Comparison of ENCODE assay signal across 27 cellular contexts in genomic region chr13:36428083-36428482, GRCh38. TPM values are rescaled to one million over a fixed set of nuclear protein-coding genes. Genes with fewer than 3 reads are reported as not detected.
DNase-seq lines count a peak whose midpoint lies in the region; FAIRE-seq and TF ChIP-seq lines count a peak whose summit lies in the region.
"Had no signal": no experiment of that assay in that cellular context is flagged by ENCODE, and none has a peak within 500 bp of the region (broad histone marks: within the 10 kb centered on the region; RNA-seq: fewer than 3 reads in every experiment).

No MANE protein-coding gene starts in this region.

- no peak overlapping the region for H3K4ac ChIP-seq in trophoblast cell (ENCODE audit: low read depth, low read length)

- H3K14ac ChIP-seq in trophoblast cell (ENCODE audit: low read length), result no peak overlapping the region

- peak; percentile 56 to 62 for DNase-seq in HL-60 (ENCODE audit: low read depth in 1 of 2, low spot score in 1 of 2)
- peak; percentile 34 to 91 for DNase-seq in PC-9
- DNase-seq in epithelial cell of proximal tubule (ENCODE audit: low read depth), result peak; percentile 53
- DNase-seq in trophoblast cell, result peak; percentile 64 to 86
- DNase-seq in H54 (ENCODE audit: insufficient read length, low spot score), result no peak
- DNase-seq in medulla oblongata (ENCODE audit: extremely low spot score), result no peak
- no peak for DNase-seq in cerebellar cortex (ENCODE audit: low spot score)
- DNase-seq in GM10248 (ENCODE audit: extremely low spot score), result no peak
- DNase-seq: activated CD4-positive, alpha-beta T cell treated with anti-CD3 and anti-CD28 coated beads, Interleukin-2, amount 10 ng/mL, durations not matched to agents 24 days and 14 days; activated naive CD4-positive, alpha-beta T cell; activated T-cell treated with anti-CD3 and anti-CD28 coated beads, Interleukin-2, amount 50 U/mL, for 48 hours; adrenal gland; cortex of kidney; endodermal cell; head of caudate nucleus; KG1; left colon; NCI-H1048; NCI-H187 treated with DMSO at 0.1 percent for 48 hours; NCI-H2227 treated with DMSO at 0.1 percent for 48 hours; NCI-H748 treated with DMSO at 0.1 percent for 48 hours; stimulated activated CD4-positive, alpha-beta T cell treated with anti-CD3 and anti-CD28 coated beads, Interleukin-1b, Interleukin-23, amount 100 ng/mL, for 48 hours had no signal

- H3K9me2 ChIP-seq in PC-9 (ENCODE audit: insufficient read depth), result no peaks in the 10 kb centered on the region

- H3K4me1 ChIP-seq in PC-9 (replicated peaks; ENCODE audit: insufficient read depth), result peaks cover 23% of the 10 kb centered on the region
- H3K4me1 ChIP-seq in trophoblast cell (ENCODE audit: control insufficient read depth in 1 of 2, insufficient read depth in 2 of 2, low read length in 2 of 2), result peaks cover 9 to 10% of the 10 kb centered on the region in 2 experiments

- H3K79me1 ChIP-seq in trophoblast cell (ENCODE audit: low read length), result no peaks in the 10 kb centered on the region

- H3K27ac ChIP-seq in HL-60 (replicated peaks) (no peak overlapping the region), PC-9 (peak overlapping the region; percentile 94), trophoblast cell (ENCODE audit: low read depth, low read length) (no peak overlapping the region)
- H3K27ac ChIP-seq: adrenal gland, BLaER1, skin epidermis, upper lobe of left lung, VCaP had no signal

- no peak overlapping the region for H3K9ac ChIP-seq in trophoblast cell (ENCODE audit: low read length)
- H3K9ac ChIP-seq: BLaER1 had no signal

- no peak overlapping the region for H4K12ac ChIP-seq in trophoblast cell (ENCODE audit: low read depth, low read length)

- no peak for TF ChIP-seq POLR2A in H54 (IDR thresholded peaks at IDR 0.05; ENCODE audit: low read depth, low read length)

- FAIRE-seq in H54 (lab: Jason Lieb, UNC), result no peak
- FAIRE-seq: GM12891 had no signal

- no peak overlapping the region for H4K91ac ChIP-seq in trophoblast cell (ENCODE audit: low read depth, low read length)

- H3K4me3 ChIP-seq in HL-60 (replicated peaks; ENCODE audit: insufficient read depth, low read length), result no peak overlapping the region
- no peak overlapping the region; the same call in 1 of the 2 replicates for H3K4me3 ChIP-seq in PC-9
- H3K4me3 ChIP-seq in epithelial cell of proximal tubule (ENCODE audit: low read depth, low read length), result no peak overlapping the region
- no peak overlapping the region for H3K4me3 ChIP-seq in trophoblast cell (ENCODE audit: low read depth, low read length)
- H3K4me3 ChIP-seq: adrenal gland, BLaER1, skin epidermis, upper lobe of left lung had no signal

- H2BK12ac ChIP-seq in trophoblast cell (ENCODE audit: low read length), result no peak overlapping the region

- H2BK120ac ChIP-seq in trophoblast cell (ENCODE audit: insufficient read depth, low read length, poor library complexity), result no peak overlapping the region

- intact Hi-C loops in PC-9 (cut with micrococcal nuclease; ENCODE audit: unreplicated experiment), result no loop called here

- H3K79me2 ChIP-seq in PC-9 (ENCODE audit: low read depth), result no peaks in the 10 kb centered on the region
- H3K79me2 ChIP-seq in trophoblast cell (ENCODE audit: control insufficient read depth, insufficient read depth, low read length, poor library complexity), result peaks cover 4% of the 10 kb centered on the region

- H3K4me2 ChIP-seq in PC-9 (peak overlapping the region; percentile 34), trophoblast cell (ENCODE audit: low read length) (no peak overlapping the region)
- H3K4me2 ChIP-seq: BLaER1 had no signal

- POLR2A ChIA-PET in PC-9 (lab: Charles Lee; ENCODE audit: unreplicated experiment), result interaction anchor here (0.5 to 0.7 kb wide), 2 partner anchors 11 to 152 kb away, joined by 3 read pairs; no protein-coding TSS in a partner anchor
- POLR2A ChIA-PET in GM10248 (lab: Yijun Ruan, JAX), result no interaction called here

- no peak overlapping the region for H4K8ac ChIP-seq in trophoblast cell (ENCODE audit: low read depth, low read length)

- H3K36me3 ChIP-seq in PC-9 (ENCODE audit: low read depth), result no peaks in the 10 kb centered on the region
- H3K36me3 ChIP-seq in trophoblast cell (ENCODE audit: control insufficient read depth in 1 of 2, insufficient read depth in 2 of 2, low read length in 2 of 2), result no peaks in the 10 kb centered on the region
- H3K36me3 ChIP-seq: adrenal gland, BLaER1, upper lobe of left lung had no signal

- BruUV-seq in PC-9 (replicated peaks; lab: Mats Ljungman, UMichigan), result no TSS peak

- no peaks in the 10 kb centered on the region; the same call in 1 of the 2 replicates for H4K20me1 ChIP-seq in PC-9 (ENCODE audit: insufficient read depth)

- H3K23ac ChIP-seq in trophoblast cell (ENCODE audit: low read length), result no peak overlapping the region

- H3K9me3 ChIP-seq in PC-9 (ENCODE audit: insufficient read depth, low read depth), result no peaks in the 10 kb centered on the region; the same call in 1 of the 2 replicates
- peaks cover 3% of the 10 kb centered on the region for H3K9me3 ChIP-seq in trophoblast cell (ENCODE audit: insufficient read depth, low read depth, low read length)
- H3K9me3 ChIP-seq: adrenal gland had no signal

- no peak overlapping the region for H2AK5ac ChIP-seq in trophoblast cell (ENCODE audit: low read length)

- H3F3A ChIP-seq in PC-9 (ENCODE audit: insufficient read depth, low read depth), result peaks cover 18% of the 10 kb centered on the region

- CTCF ChIA-PET in PC-9 (lab: Charles Lee) (no interaction called here), GM10248 (lab: Yijun Ruan, JAX) (interaction anchor here (1.6 kb wide), 1 partner anchor 12 kb away, joined by 4 read pairs; no protein-coding TSS in a partner anchor)

- H3K27me3 ChIP-seq in HL-60 (ENCODE audit: insufficient read depth, poor library complexity, severe bottlenecking) (peaks cover 6% of the 10 kb centered on the region), PC-9 (ENCODE audit: insufficient read depth, low read depth) (no peaks in the 10 kb centered on the region), trophoblast cell (ENCODE audit: insufficient read depth, low read length) (peaks cover 34% of the 10 kb centered on the region)

- H2AFZ ChIP-seq in PC-9 (peak overlapping the region; percentile 70; the same call in 1 of the 2 replicates), trophoblast cell (ENCODE audit: insufficient read depth, low read length, poor library complexity) (no peak overlapping the region)

- TF ChIP-seq CTCF in HL-60 (IDR thresholded peaks at IDR 0.05; ENCODE audit: insufficient read depth, low read length), result no peak
- TF ChIP-seq CTCF in PC-9 (conservative IDR thresholded peaks at IDR 0.05), result no peak
- TF ChIP-seq CTCF in epithelial cell of proximal tubule (conservative IDR thresholded peaks at IDR 0.05; ENCODE audit: low read depth, low read length), result no peak
- TF ChIP-seq CTCF in GM10248 (IDR thresholded peaks at IDR 0.05; ENCODE audit: control extremely low read depth, extremely low read depth, low read depth, missing control alignments), result no peak

- no CpG with 5 or more reads among the region's 2 CpGs for WGBS in trophoblast cell (ENCODE audit: extremely low coverage, insufficient coverage, insufficient read length)

- H2BK5ac ChIP-seq in trophoblast cell (ENCODE audit: low read depth, low read length, poor library complexity), result no peak overlapping the region

- H3K18ac ChIP-seq in trophoblast cell (ENCODE audit: low read length), result no peak overlapping the region

RNA-seq across cellular contexts. Expression of gene CCNA1, which starts 4.2 kb away (rescaled TPM):
- total RNA-seq in PC-9 (2021) (not detected in 2 replicates), epithelial cell of proximal tubule (0.22 and 0.81 TPM in 2 replicates)
- polyA plus RNA-seq in trophoblast cell (2013), result 0.36 and 0.47 TPM in 2 replicates
- total RNA-seq: left colon had no signal

Comparison
In these comparisons a context has a peak if more than half of its experiments do, and no peak if none do; other contexts are left out.
1. DNase-seq: peak in HL-60 (2 of 2), PC-9 (2 of 2), epithelial cell of proximal tubule (single experiment) and trophoblast cell (2 of 2); none in H54 (single experiment), medulla oblongata (single experiment), cerebellar cortex (single experiment) and GM10248 (single experiment).